In the genomic region with DNA sequence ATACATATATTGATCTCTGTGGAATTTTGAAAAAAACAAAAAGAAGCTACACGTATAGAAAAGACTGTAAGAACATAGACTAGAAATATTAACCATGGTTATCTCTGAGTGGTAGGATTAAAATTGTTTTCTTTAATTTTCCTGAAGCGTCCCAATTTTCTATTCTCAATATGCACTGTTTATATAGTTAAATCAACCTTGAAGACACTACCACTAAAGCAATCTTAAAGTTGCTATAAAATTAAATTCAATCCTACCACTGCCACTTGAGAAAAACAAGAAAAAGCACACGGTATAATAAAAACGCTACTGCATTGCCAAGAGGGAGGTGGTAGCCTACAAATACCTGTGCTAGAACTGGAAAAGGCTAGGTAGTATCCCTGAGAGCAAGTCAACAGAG, we compare ENCODE assay signal across 1 cellular context.
A peak's percentile ranks its signal among the peaks of the same experiment; 100 is the strongest.
TF ChIP-seq lines count a peak whose summit lies in the region.

No MANE protein-coding gene starts in this region.

TF ChIP-seq in HEK293, 187 proteins besides CTCF, POLR2A, EP300 and RAD21:
- TF ChIP-seq, protein P1, sequence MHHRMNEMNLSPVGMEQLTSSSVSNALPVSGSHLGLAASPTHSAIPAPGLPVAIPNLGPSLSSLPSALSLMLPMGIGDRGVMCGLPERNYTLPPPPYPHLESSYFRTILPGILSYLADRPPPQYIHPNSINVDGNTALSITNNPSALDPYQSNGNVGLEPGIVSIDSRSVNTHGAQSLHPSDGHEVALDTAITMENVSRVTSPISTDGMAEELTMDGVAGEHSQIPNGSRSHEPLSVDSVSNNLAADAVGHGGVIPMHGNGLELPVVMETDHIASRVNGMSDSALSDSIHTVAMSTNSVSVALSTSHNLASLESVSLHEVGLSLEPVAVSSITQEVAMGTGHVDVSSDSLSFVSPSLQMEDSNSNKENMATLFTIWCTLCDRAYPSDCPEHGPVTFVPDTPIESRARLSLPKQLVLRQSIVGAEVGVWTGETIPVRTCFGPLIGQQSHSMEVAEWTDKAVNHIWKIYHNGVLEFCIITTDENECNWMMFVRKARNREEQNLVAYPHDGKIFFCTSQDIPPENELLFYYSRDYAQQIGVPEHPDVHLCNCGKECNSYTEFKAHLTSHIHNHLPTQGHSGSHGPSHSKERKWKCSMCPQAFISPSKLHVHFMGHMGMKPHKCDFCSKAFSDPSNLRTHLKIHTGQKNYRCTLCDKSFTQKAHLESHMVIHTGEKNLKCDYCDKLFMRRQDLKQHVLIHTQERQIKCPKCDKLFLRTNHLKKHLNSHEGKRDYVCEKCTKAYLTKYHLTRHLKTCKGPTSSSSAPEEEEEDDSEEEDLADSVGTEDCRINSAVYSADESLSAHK (tag by site-specific recombination; IDR thresholded peaks at IDR 0.05) = 0 out of 2 replicates have a peak, but pooled peaks have one; percentile 17
- TF ChIP-seq, protein P2, sequence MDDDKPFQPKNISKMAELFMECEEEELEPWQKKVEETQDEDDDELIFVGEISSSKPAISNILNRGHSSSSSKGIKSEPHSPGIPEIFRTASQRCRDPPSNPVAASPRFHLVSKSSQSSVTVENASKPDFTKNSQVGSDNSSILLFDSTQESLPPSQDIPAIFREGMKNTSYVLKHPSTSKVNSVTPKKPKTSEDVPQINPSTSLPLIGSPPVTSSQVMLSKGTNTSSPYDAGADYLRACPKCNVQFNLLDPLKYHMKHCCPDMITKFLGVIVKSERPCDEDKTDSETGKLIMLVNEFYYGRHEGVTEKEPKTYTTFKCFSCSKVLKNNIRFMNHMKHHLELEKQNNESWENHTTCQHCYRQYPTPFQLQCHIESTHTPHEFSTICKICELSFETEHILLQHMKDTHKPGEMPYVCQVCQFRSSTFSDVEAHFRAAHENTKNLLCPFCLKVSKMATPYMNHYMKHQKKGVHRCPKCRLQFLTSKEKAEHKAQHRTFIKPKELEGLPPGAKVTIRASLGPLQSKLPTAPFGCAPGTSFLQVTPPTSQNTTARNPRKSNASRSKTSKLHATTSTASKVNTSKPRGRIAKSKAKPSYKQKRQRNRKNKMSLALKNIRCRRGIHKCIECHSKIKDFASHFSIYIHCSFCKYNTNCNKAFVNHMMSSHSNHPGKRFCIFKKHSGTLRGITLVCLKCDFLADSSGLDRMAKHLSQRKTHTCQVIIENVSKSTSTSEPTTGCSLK (tag by site-specific recombination; IDR thresholded peaks at IDR 0.05) = no peak
- TF ChIP-seq ZNF629 (tag by site-specific recombination; IDR thresholded peaks at IDR 0.05) (peak; percentile 27; the same call in 1 of the 2 replicates), KLF10 (tag by site-specific recombination; IDR thresholded peaks at IDR 0.05) (peak; percentile 19; the same call in 1 of the 2 replicates), KLF8 (tag by site-specific recombination; IDR thresholded peaks at IDR 0.05) (0 out of 2 replicates have a peak, but pooled peaks have one; percentile 51), ZNF843 (tag by site-specific recombination; IDR thresholded peaks at IDR 0.05) (peak; percentile 89), IKZF3 (tag by site-specific recombination; IDR thresholded peaks at IDR 0.05) (peak; percentile 77; the same call in 1 of the 2 replicates), GLI2 (tag by site-specific recombination; IDR thresholded peaks at IDR 0.05; ENCODE audit: borderline replicate concordance, low read depth) (peak; percentile 67; the same call in 1 of the 2 replicates), FEZF1 (tag by site-specific recombination; IDR thresholded peaks at IDR 0.05) (peak; percentile 85), ZNF202 (tag by site-specific recombination; IDR thresholded peaks at IDR 0.05; ENCODE audit: borderline replicate concordance) (no peak), WT1 (tag by site-specific recombination; IDR thresholded peaks at IDR 0.05) (peak; percentile 89), OSR2 (tag by site-specific recombination; IDR thresholded peaks at IDR 0.05) (peak; percentile 95), ZNF16 (tag by site-specific recombination; IDR thresholded peaks at IDR 0.05; ENCODE audit: low read depth) (no peak), OVOL3 (tag by site-specific recombination; IDR thresholded peaks at IDR 0.05) (peak; percentile 31; the same call in 1 of the 2 replicates), ZXDB (tag by site-specific recombination; IDR thresholded peaks at IDR 0.05) (peak; percentile 71)
- TF ChIP-seq, protein P3, sequence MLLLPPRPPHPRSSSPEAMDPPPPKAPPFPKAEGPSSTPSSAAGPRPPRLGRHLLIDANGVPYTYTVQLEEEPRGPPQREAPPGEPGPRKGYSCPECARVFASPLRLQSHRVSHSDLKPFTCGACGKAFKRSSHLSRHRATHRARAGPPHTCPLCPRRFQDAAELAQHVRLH (tag by site-specific recombination; IDR thresholded peaks at IDR 0.05) = peak; percentile 74
- TF ChIP-seq, protein P4, sequence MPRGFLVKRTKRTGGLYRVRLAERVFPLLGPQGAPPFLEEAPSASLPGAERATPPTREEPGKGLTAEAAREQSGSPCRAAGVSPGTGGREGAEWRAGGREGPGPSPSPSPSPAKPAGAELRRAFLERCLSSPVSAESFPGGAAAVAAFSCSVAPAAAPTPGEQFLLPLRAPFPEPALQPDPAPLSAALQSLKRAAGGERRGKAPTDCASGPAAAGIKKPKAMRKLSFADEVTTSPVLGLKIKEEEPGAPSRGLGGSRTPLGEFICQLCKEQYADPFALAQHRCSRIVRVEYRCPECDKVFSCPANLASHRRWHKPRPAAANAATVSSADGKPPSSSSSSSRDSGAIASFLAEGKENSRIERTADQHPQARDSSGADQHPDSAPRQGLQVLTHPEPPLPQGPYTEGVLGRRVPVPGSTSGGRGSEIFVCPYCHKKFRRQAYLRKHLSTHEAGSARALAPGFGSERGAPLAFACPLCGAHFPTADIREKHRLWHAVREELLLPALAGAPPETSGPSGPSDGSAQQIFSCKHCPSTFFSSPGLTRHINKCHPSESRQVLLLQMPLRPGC (tag by site-specific recombination; IDR thresholded peaks at IDR 0.05) = peak; percentile 30; the same call in 1 of the 2 replicates
- TF ChIP-seq, protein P5, sequence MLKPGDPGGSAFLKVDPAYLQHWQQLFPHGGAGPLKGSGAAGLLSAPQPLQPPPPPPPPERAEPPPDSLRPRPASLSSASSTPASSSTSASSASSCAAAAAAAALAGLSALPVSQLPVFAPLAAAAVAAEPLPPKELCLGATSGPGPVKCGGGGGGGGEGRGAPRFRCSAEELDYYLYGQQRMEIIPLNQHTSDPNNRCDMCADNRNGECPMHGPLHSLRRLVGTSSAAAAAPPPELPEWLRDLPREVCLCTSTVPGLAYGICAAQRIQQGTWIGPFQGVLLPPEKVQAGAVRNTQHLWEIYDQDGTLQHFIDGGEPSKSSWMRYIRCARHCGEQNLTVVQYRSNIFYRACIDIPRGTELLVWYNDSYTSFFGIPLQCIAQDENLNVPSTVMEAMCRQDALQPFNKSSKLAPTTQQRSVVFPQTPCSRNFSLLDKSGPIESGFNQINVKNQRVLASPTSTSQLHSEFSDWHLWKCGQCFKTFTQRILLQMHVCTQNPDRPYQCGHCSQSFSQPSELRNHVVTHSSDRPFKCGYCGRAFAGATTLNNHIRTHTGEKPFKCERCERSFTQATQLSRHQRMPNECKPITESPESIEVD (tag by site-specific recombination; IDR thresholded peaks at IDR 0.05) = peak; percentile 84
- TF ChIP-seq, protein P6, sequence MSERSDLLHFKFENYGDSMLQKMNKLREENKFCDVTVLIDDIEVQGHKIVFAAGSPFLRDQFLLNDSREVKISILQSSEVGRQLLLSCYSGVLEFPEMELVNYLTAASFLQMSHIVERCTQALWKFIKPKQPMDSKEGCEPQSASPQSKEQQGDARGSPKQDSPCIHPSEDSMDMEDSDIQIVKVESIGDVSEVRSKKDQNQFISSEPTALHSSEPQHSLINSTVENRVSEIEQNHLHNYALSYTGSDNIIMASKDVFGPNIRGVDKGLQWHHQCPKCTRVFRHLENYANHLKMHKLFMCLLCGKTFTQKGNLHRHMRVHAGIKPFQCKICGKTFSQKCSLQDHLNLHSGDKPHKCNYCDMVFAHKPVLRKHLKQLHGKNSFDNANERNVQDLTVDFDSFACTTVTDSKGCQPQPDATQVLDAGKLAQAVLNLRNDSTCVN (tag by site-specific recombination; optimal IDR thresholded peaks at IDR 0.05) = no peak
- TF ChIP-seq, protein P7, sequence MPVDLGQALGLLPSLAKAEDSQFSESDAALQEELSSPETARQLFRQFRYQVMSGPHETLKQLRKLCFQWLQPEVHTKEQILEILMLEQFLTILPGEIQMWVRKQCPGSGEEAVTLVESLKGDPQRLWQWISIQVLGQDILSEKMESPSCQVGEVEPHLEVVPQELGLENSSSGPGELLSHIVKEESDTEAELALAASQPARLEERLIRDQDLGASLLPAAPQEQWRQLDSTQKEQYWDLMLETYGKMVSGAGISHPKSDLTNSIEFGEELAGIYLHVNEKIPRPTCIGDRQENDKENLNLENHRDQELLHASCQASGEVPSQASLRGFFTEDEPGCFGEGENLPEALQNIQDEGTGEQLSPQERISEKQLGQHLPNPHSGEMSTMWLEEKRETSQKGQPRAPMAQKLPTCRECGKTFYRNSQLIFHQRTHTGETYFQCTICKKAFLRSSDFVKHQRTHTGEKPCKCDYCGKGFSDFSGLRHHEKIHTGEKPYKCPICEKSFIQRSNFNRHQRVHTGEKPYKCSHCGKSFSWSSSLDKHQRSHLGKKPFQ (tag by site-specific recombination; IDR thresholded peaks at IDR 0.05) = no peak
TF ChIP-seq in HEK293: peak in this region for 15.
